In genomic region chr7:109125001-109125400, GRCh38 we compare ENCODE assay signal across 1 cellular context.
TF ChIP-seq lines count a peak whose summit lies in the region.

No MANE protein-coding gene starts in this region.

TF ChIP-seq in WTC11, 78 proteins besides CTCF, POLR2A, EP300 and RAD21 (continued from another document):
- no peak for TF ChIP-seq MLX (CRISPR knock-in tag; IDR thresholded peaks at IDR 0.05)
- no peak for TF ChIP-seq SMAD3 (CRISPR knock-in tag; IDR thresholded peaks at IDR 0.05; ENCODE audit: borderline replicate concordance)
- TF ChIP-seq HMGA2 (CRISPR knock-in tag; IDR thresholded peaks at IDR 0.05), result no peak
- no peak for TF ChIP-seq IRF2 (CRISPR knock-in tag; IDR thresholded peaks at IDR 0.05; ENCODE audit: borderline replicate concordance, low read depth)
- no peak for TF ChIP-seq SP1 (CRISPR knock-in tag; conservative IDR thresholded peaks at IDR 0.05)
- no peak for TF ChIP-seq SMAD4 (CRISPR knock-in tag; IDR thresholded peaks at IDR 0.05)
- no peak for TF ChIP-seq ETV6 (CRISPR knock-in tag; IDR thresholded peaks at IDR 0.05)
- no peak for TF ChIP-seq FOXK1 (CRISPR knock-in tag; IDR thresholded peaks at IDR 0.05)
